Comparison of ENCODE assay signal across 15 cellular contexts in the genomic region with DNA sequence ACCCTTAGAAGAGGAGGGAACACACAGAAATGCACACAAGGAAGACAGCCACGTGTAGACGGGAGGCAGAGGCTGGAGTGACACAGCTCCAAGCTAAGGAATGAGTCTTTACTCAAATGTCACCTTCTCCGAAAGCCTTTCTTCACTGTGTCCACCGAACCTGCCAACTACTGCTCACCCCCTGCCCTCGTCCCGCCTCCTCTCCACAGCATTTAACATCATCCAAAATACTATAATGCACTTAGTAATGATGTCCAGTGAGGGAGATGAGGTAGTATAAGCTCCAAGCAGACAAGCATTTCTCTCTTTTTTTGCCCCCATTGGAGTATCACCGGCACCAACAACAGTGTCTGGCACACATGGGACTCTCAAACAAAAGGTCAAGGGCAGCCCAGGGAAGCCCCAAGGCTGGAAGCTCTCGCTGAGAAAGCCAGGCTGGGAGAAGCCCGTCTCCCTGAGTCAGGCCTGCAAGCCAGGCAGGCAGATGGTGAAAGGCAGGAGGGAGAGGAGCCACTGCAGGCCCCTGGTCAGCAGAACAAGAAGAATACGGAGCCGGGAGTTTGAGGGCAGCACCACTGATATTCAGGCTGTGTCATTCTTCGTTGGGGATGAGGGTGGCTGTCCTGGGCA. TPM values are rescaled to one million over a fixed set of nuclear protein-coding genes. Genes with fewer than 3 reads are reported as not detected.
DNase-seq lines count a peak whose midpoint lies in the region; ATAC-seq and TF ChIP-seq lines count a peak whose summit lies in the region.
"Had no signal": no experiment of that assay in that cellular context is flagged by ENCODE, and none has a peak within 500 bp of the region (broad histone marks: within the 10 kb centered on the region; RNA-seq: fewer than 3 reads in every experiment).

No MANE protein-coding gene starts in this region.

- H3K36me3 ChIP-seq in PC-3 (ENCODE audit: low read depth, low read length) (no peaks in the 10 kb centered on the region), sigmoid colon (no peaks in the 10 kb centered on the region), suprapubic skin (no peaks in the 10 kb centered on the region)
- H3K36me3 ChIP-seq: BE2C had no signal

- no peak for TF ChIP-seq EP300 in sigmoid colon (IDR thresholded peaks at IDR 0.05)
- no peak for TF ChIP-seq EP300 in suprapubic skin (IDR thresholded peaks at IDR 0.05)

- DNase-seq in PC-3: no peak
- peak; percentile 84 for DNase-seq in mesenteric fat pad (ENCODE audit: low spot score)
- peak; percentile 48 for DNase-seq in sigmoid colon
- DNase-seq in suprapubic skin (ENCODE audit: low spot score in 2 of 2): no peak
- DNase-seq in NCI-H526 (lab: John Stamatoyannopoulos, UW): no peak
- DNase-seq in foreskin melanocyte: no peak
- DNase-seq: BE2C; CD8-positive, alpha-beta T cell; MV-4-11; NCI-H1436; NCI-H2029 treated with DMSO at 0.1 percent for 48 hours; NCI-H510A treated with DMSO at 0.1 percent for 48 hours had no signal

- no peaks in the 10 kb centered on the region for H3K9me2 ChIP-seq in PC-3 (replicated peaks; ENCODE audit: low read length)

- H4K20me1 ChIP-seq in PC-3 (ENCODE audit: low read length): no peaks in the 10 kb centered on the region

- no TSS peak for BruUV-seq in PC-3 (replicated peaks; lab: Mats Ljungman, UMichigan)

- POLR2A ChIA-PET in PC-3 (lab: Charles Lee; ENCODE audit: unreplicated experiment): interaction anchor here (0.6 kb wide), 2 partner anchors 25 to 108 kb away, joined by 4 to 5 read pairs; no protein-coding TSS in a partner anchor

- no peak for ATAC-seq in PC-3
- ATAC-seq: CD8-positive, alpha-beta T cell had no signal

- H3K27ac ChIP-seq in C4-2B (peak overlapping the region; percentile 80), PC-3 (ENCODE audit: low read length) (peak overlapping the region; percentile 99), sigmoid colon (peak overlapping the region in 1 of 4 donors; percentile 25), suprapubic skin (no peak overlapping the region)
- H3K27ac ChIP-seq: RWPE1 had no signal

- intact Hi-C loops in PC-3 (cut with micrococcal nuclease) (no loop called here), sigmoid colon (cut with DNase I) (no loop called here)

- no peak for TF ChIP-seq CTCF in C4-2B (conservative IDR thresholded peaks at IDR 0.05)
- no peak for TF ChIP-seq CTCF in PC-3 (conservative IDR thresholded peaks at IDR 0.05; ENCODE audit: low read depth, low read length)
- no peak for TF ChIP-seq CTCF in sigmoid colon (IDR thresholded peaks at IDR 0.05)
- TF ChIP-seq CTCF in suprapubic skin (IDR thresholded peaks at IDR 0.05): no peak

- 90 to 92% methylated on average over 12 of the region's 12 CpGs for WGBS in sigmoid colon, 2 donors
- WGBS in suprapubic skin: 82% methylated on average over 12 of the region's 12 CpGs

- H3K4me1 ChIP-seq in PC-3 (ENCODE audit: insufficient read depth, low read length): peaks cover 28% of the 10 kb centered on the region
- peaks cover 0 to 93% (median 68%) of the 10 kb centered on the region in 4 donors for H3K4me1 ChIP-seq in sigmoid colon
- peaks cover 27% of the 10 kb centered on the region for H3K4me1 ChIP-seq in suprapubic skin

- no peak overlapping the region for H3K4me2 ChIP-seq in PC-3 (ENCODE audit: low read length)

- H3K79me2 ChIP-seq in PC-3 (ENCODE audit: low read length): peaks cover 81% of the 10 kb centered on the region

- H3K27me3 ChIP-seq in PC-3 (ENCODE audit: low read length) (no peaks in the 10 kb centered on the region), sigmoid colon (no peaks in the 10 kb centered on the region), suprapubic skin (peaks cover 4% of the 10 kb centered on the region)
- H3K27me3 ChIP-seq: BE2C had no signal

- no peaks in the 10 kb centered on the region for H3K9me3 ChIP-seq in PC-3 (ENCODE audit: low read length)
- no peaks in the 10 kb centered on the region for H3K9me3 ChIP-seq in sigmoid colon
- H3K9me3 ChIP-seq in suprapubic skin: no peaks in the 10 kb centered on the region
- H3K9me3 ChIP-seq: BE2C, HAP-1 had no signal

- TF ChIP-seq POLR2A in sigmoid colon (IDR thresholded peaks at IDR 0.05): no peak
- no peak for TF ChIP-seq POLR2A in suprapubic skin (IDR thresholded peaks at IDR 0.05)

- peaks cover 10% of the 10 kb centered on the region for H3F3A ChIP-seq in PC-3 (ENCODE audit: low read length, unreplicated experiment)

- CTCF ChIA-PET in PC-3 (lab: Charles Lee): no interaction called here

- no peak overlapping the region for H2AFZ ChIP-seq in PC-3 (ENCODE audit: low read length)

- H3K4me3 ChIP-seq in PC-3 (ENCODE audit: low read length) (no peak overlapping the region), sigmoid colon (no peak overlapping the region), suprapubic skin (no peak overlapping the region)
- H3K4me3 ChIP-seq: HAP-1 had no signal

- H3K9ac ChIP-seq in PC-3 (ENCODE audit: low read length): no peak overlapping the region

RNA-seq across cellular contexts. Expression of a gene that starts 25.9 kb away (rescaled TPM):
- total RNA-seq in PC-3 (2014; rRNA removed) (3.5 and 4.5 TPM in 2 replicates), mesenteric fat pad (28.8 TPM), sigmoid colon (10 to 100 TPM; 17.8 to 38.8 (median 19.1) TPM), suprapubic skin (10 to 100 TPM; 10.4 to 16.1 (median 12.8) TPM)
- 1 to 10 TPM in 2 of 3 donors, under 1 TPM in 1; 0.69 to 4.3 (median 1.2) TPM for polyA plus RNA-seq in sigmoid colon

Comparison
In these comparisons a context has a peak if more than half of its experiments do, and no peak if none do; other contexts are left out.
1. DNase-seq: peak in mesenteric fat pad (single experiment) and sigmoid colon (single experiment); none in PC-3 (single experiment), suprapubic skin (0 of 2), NCI-H526 (0 of 2) and foreskin melanocyte (single experiment).